ENCODE assay signal across 1 cellular context in the genomic region with DNA sequence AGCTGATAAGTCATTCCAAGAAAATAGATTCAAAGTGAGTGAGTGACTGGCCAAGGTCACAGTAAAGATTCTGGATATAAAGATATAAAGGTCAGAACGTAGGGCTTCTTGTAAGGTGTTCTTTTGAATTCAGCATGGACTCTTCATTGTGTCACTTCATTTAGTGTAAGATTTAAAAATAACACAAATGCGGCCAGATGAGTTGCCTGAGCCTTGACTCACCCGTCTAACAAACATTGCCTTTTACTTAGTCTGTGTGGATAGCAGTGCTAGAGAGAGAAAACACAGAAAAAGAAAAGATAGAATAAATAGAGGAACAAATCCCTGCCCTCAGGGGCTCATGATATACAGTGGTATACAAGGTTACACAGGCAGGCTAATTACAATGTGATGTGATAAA.
TF ChIP-seq lines count a peak whose summit lies in the region.

No MANE protein-coding gene starts in this region.

TF ChIP-seq in IMR-90, 13 proteins besides CTCF, POLR2A, EP300 and RAD21 (continued from another document):
- no peak for TF ChIP-seq RFX5 (IDR thresholded peaks at IDR 0.05; ENCODE audit: low read depth, low read length)
- TF ChIP-seq MAFK (IDR thresholded peaks at IDR 0.05; ENCODE audit: low read depth, low read length), result no peak
- TF ChIP-seq BHLHE40 (IDR thresholded peaks at IDR 0.05; ENCODE audit: low read depth, low read length), result no peak
